In genomic region chr3:10025205-10026083, GRCh38 we compare ENCODE assay signal across 8 cellular contexts. TPM values are rescaled to one million over a fixed set of nuclear protein-coding genes. Genes with fewer than 3 reads are reported as not detected.
DNase-seq lines count a peak whose midpoint lies in the region; ATAC-seq and TF ChIP-seq lines count a peak whose summit lies in the region.

No MANE protein-coding gene starts in this region.

- H3K9me3 ChIP-seq in SU-DHL-6 (ENCODE audit: insufficient read depth, low read length) = no peaks in the 10 kb centered on the region
- H3K9me3 ChIP-seq in gastrocnemius medialis = no peaks in the 10 kb centered on the region

- no peaks in the 10 kb centered on the region for H3K9me2 ChIP-seq in SU-DHL-6 (replicated peaks; ENCODE audit: insufficient read depth, low read length)

- no peaks in the 10 kb centered on the region for H3K27me3 ChIP-seq in SU-DHL-6 (ENCODE audit: low read length)
- H3K27me3 ChIP-seq in gastrocnemius medialis = no peaks in the 10 kb centered on the region

- no peaks in the 10 kb centered on the region for H4K20me1 ChIP-seq in SU-DHL-6 (ENCODE audit: low read depth, low read length)

- peaks cover 61% of the 10 kb centered on the region for H3K79me2 ChIP-seq in SU-DHL-6 (ENCODE audit: insufficient read depth, low read length)

- no peak for TF ChIP-seq POLR2A in gastrocnemius medialis (IDR thresholded peaks at IDR 0.05)

- 0 out of 2 replicates have a peak, but pooled peaks cover 5% of the 10 kb centered on the region for H3K36me3 ChIP-seq in SU-DHL-6 (ENCODE audit: low read length)
- H3K36me3 ChIP-seq in gastrocnemius medialis = peaks cover 0 to 31% of the 10 kb centered on the region in 2 donors

- no peaks in the 10 kb centered on the region for H3F3A ChIP-seq in SU-DHL-6 (ENCODE audit: insufficient read depth)

- peak overlapping the region; percentile 88 for H3K9ac ChIP-seq in SU-DHL-6 (ENCODE audit: low read length)

- H3K4me3 ChIP-seq in SU-DHL-6 (ENCODE audit: insufficient read depth, low read length, poor library complexity, severe bottlenecking) (peak overlapping the region; percentile 83), foreskin fibroblast (ENCODE audit: low read depth in 1 of 2, low read length in 2 of 2) (peak overlapping the region; percentile 97), gastrocnemius medialis (peak overlapping the region; percentile 63 to 90 (median 80))

- no peak for TF ChIP-seq CTCF in SU-DHL-6 (IDR thresholded peaks at IDR 0.05; ENCODE audit: insufficient read depth, low read length, poor library complexity, severe bottlenecking)
- TF ChIP-seq CTCF in foreskin fibroblast (IDR thresholded peaks at IDR 0.05; ENCODE audit: low read depth, low read length) = no peak
- no peak for TF ChIP-seq CTCF in gastrocnemius medialis (IDR thresholded peaks at IDR 0.05 in 4 of 5, conservative IDR thresholded peaks at IDR 0.05 in 1 of 5)

- H3K27ac ChIP-seq in SU-DHL-6 (ENCODE audit: low read depth, low read length) (no peak overlapping the region; the same call in 1 of the 2 replicates), gastrocnemius medialis (peak overlapping the region; percentile 78 to 82 (median 80))

- peak overlapping the region; percentile 87 for H2AFZ ChIP-seq in SU-DHL-6 (ENCODE audit: low read depth, low read length, severe bottlenecking)

- peak; percentile 9 for ATAC-seq in GM18519 (IDR thresholded peaks at IDR 0.05; ENCODE audit: low FRiP score, unreplicated experiment)
- ATAC-seq in gastrocnemius medialis = no peak
- ATAC-seq in HG03175 (IDR thresholded peaks at IDR 0.05; ENCODE audit: unreplicated experiment) = no peak

- no peak for DNase-seq in foreskin fibroblast
- no peak for DNase-seq in gastrocnemius medialis
- DNase-seq in NCI-H1930 (lab: John Stamatoyannopoulos, UW) = no peak
- DNase-seq in dedifferentiated amniotic fluid mesenchymal stem cell (ENCODE audit: extremely low spot score) = no peak
- DNase-seq in NCI-H2227 (lab: John Stamatoyannopoulos, UW; ENCODE audit: unreplicated experiment) = no peak

- H3K4me2 ChIP-seq in SU-DHL-6 (ENCODE audit: low read depth, low read length, poor library complexity, severe bottlenecking) = peak overlapping the region; percentile 93

- peaks cover 17 to 20% of the 10 kb centered on the region in 2 donors for H3K4me1 ChIP-seq in gastrocnemius medialis

- intact Hi-C loops in gastrocnemius medialis (cut with DNase I; ENCODE audit: low total_unique reads) = loop anchor here (1.0 to 5.0 kb wide), 4 partner anchors 39 to 93 kb away; partner anchors contain the start of genes CRELD1 and EMC3

- in situ Hi-C loops in gastrocnemius medialis (cut with MboI; ENCODE audit: low sequenced_read_pairs in 4 of 4) = loop anchor here in 1 of 4 donors (10.0 kb wide), 1 partner anchor 91 kb away; the partner anchor contains the start of gene CRELD1

RNA-seq across cellular contexts. Expression of gene FANCD2, which starts 0.8 kb away (rescaled TPM):
- total RNA-seq in gastrocnemius medialis = 1 to 10 TPM in 1 of 4 donors, under 1 TPM in 2, not detected in 1; 0.46 to 1.3 (median 0.58) TPM

RNA-seq across cellular contexts. Expression of gene EMC3, which starts 38.8 kb away (rescaled TPM):
- 100 to 1,000 TPM; 147 to 329 (median 204) TPM for total RNA-seq in gastrocnemius medialis
